ENCODE assay signal across 30 cellular contexts in the genomic region with DNA sequence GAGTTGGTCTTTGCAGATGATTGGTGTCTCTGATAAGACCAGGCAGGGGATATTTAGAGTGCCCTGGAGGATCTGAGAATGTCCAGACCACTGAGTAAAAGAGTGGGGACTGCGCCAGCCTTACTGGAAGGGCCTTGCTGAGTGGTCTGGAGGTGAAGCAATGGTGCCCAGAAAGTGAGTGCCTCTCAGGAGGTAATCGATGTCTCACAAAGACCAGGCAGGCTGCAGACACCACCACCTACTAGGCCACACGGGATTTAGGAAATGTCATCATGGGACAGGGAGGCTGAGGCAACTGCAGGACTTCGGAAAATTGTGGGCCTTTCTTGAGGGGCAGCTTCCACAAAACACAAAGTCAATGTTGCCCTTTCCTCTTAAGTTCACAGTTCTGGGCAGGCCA. TPM values are rescaled to one million over a fixed set of nuclear protein-coding genes. Genes with fewer than 3 reads are reported as not detected.
"Had no signal": no experiment of that assay in that cellular context is flagged by ENCODE, and none has a peak within 500 bp of the region (broad histone marks: within the 10 kb centered on the region; RNA-seq: fewer than 3 reads in every experiment).

No MANE protein-coding gene starts in this region.

- H3K4me2 ChIP-seq: neural progenitor cell, smooth muscle cell had no signal

- ATAC-seq: left colon; left lung; lower lobe of right lung; natural killer cell; psoas muscle; right lobe of liver; stimulated activated memory B cell treated with anti-CD40 and anti-IgM and Interleukin-4, amounts not matched to agents 10 μg/mL and 1 μg/mL and 100 μg/mL, for 72 hours; stimulated activated naive CD8-positive, alpha-beta T cell treated with anti-CD3 and anti-CD28 coated beads, Interleukin-15, amount 100 ng/mL, for 72 hours; upper lobe of right lung had no signal

- H3K27me3 ChIP-seq: neural progenitor cell, right lobe of liver had no signal

- H3K4me3 ChIP-seq: left lung, lower lobe of right lung, neural progenitor cell, psoas muscle, right lobe of liver, smooth muscle cell, tibial nerve, upper lobe of right lung had no signal

- H3K4me1 ChIP-seq: parathyroid adenoma, right lobe of liver had no signal

- DNase-seq: hypothalamus; immature natural killer cell; kidney; left colon; left lung; lower lobe of right lung; mammary epithelial cell; mesenchymal stem cell; naive B cell; natural killer cell; nephron progenitor cell; occipital lobe; psoas muscle; right lobe of liver; stimulated activated CD4-positive, alpha-beta T cell treated with anti-CD3 and anti-CD28 coated beads, Interleukin-1b, Interleukin-23, amount 100 ng/mL, for 48 hours; stimulated activated CD4-positive, alpha-beta T cell treated with anti-CD3 and anti-CD28 coated beads, Interleukin-2, amount 100 ng/mL, for 48 hours; stimulated activated CD4-positive, alpha-beta T cell treated with anti-CD3 and anti-CD28 coated beads, Interleukin-4, amount 100 ng/mL, for 4 hours; stimulated activated CD8-positive, alpha-beta memory T cell treated with anti-CD3 and anti-CD28 coated beads, Interleukin-4, amount 100 ng/mL, for 48 hours; stimulated activated naive CD4-positive, alpha-beta T cell treated with Interleukin-2 at 50 U/mL for 16 hours; stimulated activated naive CD8-positive, alpha-beta T cell treated with anti-CD3 and anti-CD28 coated beads, Interleukin-15, amount 100 ng/mL, for 72 hours; substantia nigra; upper lobe of right lung had no signal

- H2AFZ ChIP-seq: neural progenitor cell, parathyroid adenoma had no signal

- H3K36me3 ChIP-seq: left lung, lower lobe of right lung, neural progenitor cell, neutrophil, right lobe of liver, tibial nerve, upper lobe of right lung had no signal

- H3K9me3 ChIP-seq: left lung, lower lobe of right lung, neutrophil, psoas muscle, right lobe of liver, tibial nerve, upper lobe of right lung had no signal

- H3K4me3 Mint-ChIP-seq: immature natural killer cell; naive B cell; natural killer cell; nephron progenitor cell; neural progenitor cell; stimulated activated memory B cell treated with anti-CD40 and anti-IgM and Interleukin-4, amounts not matched to agents 10 μg/mL and 1 μg/mL and 100 μg/mL, for 72 hours; stimulated activated naive CD8-positive, alpha-beta T cell treated with anti-CD3 and anti-CD28 coated beads, Interleukin-15, amount 100 ng/mL, for 72 hours had no signal

- FAIRE-seq: islet of Langerhans, kidney, urothelium cell line had no signal

- H3K27me3 Mint-ChIP-seq: stimulated activated memory B cell treated with anti-CD40 and anti-IgM and Interleukin-4, amounts not matched to agents 10 μg/mL and 1 μg/mL and 100 μg/mL, for 72 hours had no signal

- H3K27ac ChIP-seq: left lung, lower lobe of right lung, neural progenitor cell, neutrophil, parathyroid adenoma, psoas muscle, right lobe of liver, tibial nerve, upper lobe of right lung had no signal

- H3K27ac Mint-ChIP-seq: immature natural killer cell; natural killer cell; nephron progenitor cell; neural progenitor cell; stimulated activated memory B cell treated with anti-CD40 and anti-IgM and Interleukin-4, amounts not matched to agents 10 μg/mL and 1 μg/mL and 100 μg/mL, for 72 hours had no signal

- H3K4me1 Mint-ChIP-seq: immature natural killer cell, natural killer cell had no signal

- H3K9me3 Mint-ChIP-seq: immature natural killer cell; naive B cell; natural killer cell; nephron progenitor cell; stimulated activated memory B cell treated with anti-CD40 and anti-IgM and Interleukin-4, amounts not matched to agents 10 μg/mL and 1 μg/mL and 100 μg/mL, for 72 hours; stimulated activated naive CD8-positive, alpha-beta T cell treated with anti-CD3 and anti-CD28 coated beads, Interleukin-15, amount 100 ng/mL, for 72 hours had no signal

- H3K79me2 ChIP-seq: parathyroid adenoma had no signal

- H3K9ac ChIP-seq: neural progenitor cell, parathyroid adenoma had no signal

RNA-seq across cellular contexts. Expression of a gene that starts 57.2 kb away (rescaled TPM):
- polyA plus RNA-seq: immature natural killer cell, smooth muscle cell had no signal
